15 cellular contexts compared by ENCODE assay signal in genomic region chr19:33432408-33433170, GRCh38. TPM values are rescaled to one million over a fixed set of nuclear protein-coding genes. Genes with fewer than 3 reads are reported as not detected.
DNase-seq lines count a peak whose midpoint lies in the region; ATAC-seq and TF ChIP-seq lines count a peak whose summit lies in the region.
"Had no signal": no experiment of that assay in that cellular context is flagged by ENCODE, and none has a peak within 500 bp of the region (broad histone marks: within the 10 kb centered on the region; RNA-seq: fewer than 3 reads in every experiment).

No MANE protein-coding gene starts in this region.

- ATAC-seq in lower lobe of right lung = no peak
- ATAC-seq: K562; stimulated activated naive B cell treated with anti-CD40 and anti-IgM and Interleukin-4, amounts not matched to agents 10 μg/mL and 1 μg/mL and 100 μg/mL, for 72 hours had no signal

- H3K27me3 ChIP-seq in BE2C (no peaks in the 10 kb centered on the region), lower lobe of right lung (ENCODE audit: low read depth) (no peaks in the 10 kb centered on the region)
- H3K27me3 ChIP-seq: adrenal gland, cardiac muscle cell, right atrium auricular region had no signal

- H3K4me3 ChIP-seq in BE2C (ENCODE audit: low read depth, low read length) (peak overlapping the region; percentile 24), lower lobe of right lung (no peak overlapping the region)
- H3K4me3 ChIP-seq: adrenal gland, cardiac muscle cell, K562, right atrium auricular region had no signal

- no peaks in the 10 kb centered on the region for H3K36me3 ChIP-seq in BE2C
- H3K36me3 ChIP-seq in lower lobe of right lung = no peaks in the 10 kb centered on the region
- H3K36me3 ChIP-seq: adrenal gland, cardiac muscle cell, right atrium auricular region had no signal

- no peak overlapping the region for H3K27ac ChIP-seq in lower lobe of right lung
- H3K27ac ChIP-seq: cardiac muscle cell, right atrium auricular region had no signal

- intact Hi-C loops in lower lobe of right lung (cut with DNase I) = loop anchor here (10.0 kb wide), 1 partner anchor 342 kb away; no protein-coding TSS in a partner anchor

- peak; percentile 56 for DNase-seq in BE2C
- DNase-seq in DMS153 treated with DMSO at 0.1 percent for 48 hours (lab: John Stamatoyannopoulos, UW; ENCODE audit: unreplicated experiment) = peak; percentile 6
- DNase-seq in NCI-H69 (lab: John Stamatoyannopoulos, UW) = peak; percentile 38
- DNase-seq in lower lobe of right lung = peak; percentile 38
- DNase-seq in erythroblast (lab: John Stamatoyannopoulos, UW) = no peak
- DNase-seq in activated CD8-positive, alpha-beta memory T cell treated with anti-CD3 and anti-CD28 coated beads for 24 hours = no peak
- DNase-seq in SKM-1 treated with dmso at 0.1 percent for 144 hours (lab: John Stamatoyannopoulos, UW; ENCODE audit: unreplicated experiment) = no peak
- DNase-seq: activated CD4-positive, alpha-beta T cell treated with anti-CD3 and anti-CD28 coated beads for 4 hours; activated gamma-delta T cell; adrenal gland; stimulated activated naive B cell treated with anti-CD40 and anti-IgM and Interleukin-4, amounts not matched to agents 10 μg/mL and 1 μg/mL and 100 μg/mL, for 72 hours; SW 1271 had no signal

- no peak for TF ChIP-seq CTCF in BE2C (IDR thresholded peaks at IDR 0.05; ENCODE audit: low read depth, low read length)
- no peak for TF ChIP-seq CTCF in lower lobe of right lung (IDR thresholded peaks at IDR 0.05)

- no peaks in the 10 kb centered on the region for H3K9me3 ChIP-seq in BE2C
- no peaks in the 10 kb centered on the region for H3K9me3 ChIP-seq in lower lobe of right lung
- H3K9me3 ChIP-seq: adrenal gland, right atrium auricular region had no signal

- no peak for TF ChIP-seq POLR2A in erythroblast (IDR thresholded peaks at IDR 0.05; ENCODE audit: low read length)

- H3K4me1 ChIP-seq in BE2C (peaks cover 66% of the 10 kb centered on the region), lower lobe of right lung (no peaks in the 10 kb centered on the region)
- H3K4me1 ChIP-seq: adrenal gland, right atrium auricular region had no signal

RNA-seq across cellular contexts. Expression of gene CEBPG, which starts 59.1 kb away (rescaled TPM):
- 93.6 TPM for polyA plus RNA-seq in BE2C (2012; ENCODE audit: insufficient read depth, insufficient read length, low read depth)
- total RNA-seq in lower lobe of right lung = 29.6 TPM

Comparison
In these comparisons a context has a peak if more than half of its experiments do, and no peak if none do; other contexts are left out.
1. DNase-seq: peak in BE2C (single experiment), DMS153 treated with DMSO at 0.1 percent for 48 hours (single experiment), NCI-H69 (single experiment) and lower lobe of right lung (single experiment); none in erythroblast (0 of 2), activated CD8-positive, alpha-beta memory T cell treated with anti-CD3 and anti-CD28 coated beads for 24 hours (single experiment) and SKM-1 treated with dmso at 0.1 percent for 144 hours (single experiment).